ENCODE assay signal across 9 cellular contexts in the genomic region with DNA sequence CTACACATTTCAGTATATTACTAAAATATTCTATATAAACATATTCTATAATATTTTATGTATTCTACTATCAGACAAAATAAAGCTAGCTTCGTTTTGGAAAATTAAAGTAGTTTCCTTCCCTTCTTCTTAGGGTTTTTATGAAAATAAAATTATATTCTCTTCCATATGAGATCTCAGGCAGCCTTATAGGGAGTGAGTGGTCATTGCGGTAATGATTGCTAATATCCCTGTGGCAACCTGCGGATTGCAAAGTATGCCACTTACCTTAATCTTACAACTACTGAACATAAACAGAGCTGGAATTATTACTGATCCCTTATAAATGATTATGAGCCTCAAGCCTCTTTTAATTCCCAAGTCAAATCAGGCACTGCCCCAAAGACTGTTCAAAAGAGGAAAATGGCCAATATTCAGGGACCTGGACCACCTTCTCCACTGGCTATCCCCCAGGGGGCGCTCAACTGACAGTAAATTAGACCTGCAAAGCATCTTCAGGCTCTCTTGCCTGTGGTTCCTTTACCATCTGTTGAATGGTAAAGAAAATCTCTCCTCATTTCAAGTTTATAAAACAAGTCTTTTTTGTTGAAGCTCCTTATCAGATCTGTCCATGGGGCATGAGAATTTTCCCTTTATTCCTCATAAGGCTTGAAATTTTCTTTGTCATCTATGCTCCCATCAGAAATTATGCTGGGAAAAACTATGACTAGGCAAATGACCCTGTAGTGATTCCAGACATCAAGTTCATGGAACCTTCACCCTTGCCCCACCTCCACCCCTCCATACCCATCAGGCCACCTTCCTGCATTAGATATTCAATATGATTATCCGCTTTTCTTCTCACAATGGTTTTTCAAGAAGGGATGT.
DNase-seq lines count a peak whose midpoint lies in the region; ATAC-seq, FAIRE-seq and TF ChIP-seq lines count a peak whose summit lies in the region.
"Had no signal": no experiment of that assay in that cellular context is flagged by ENCODE, and none has a peak within 500 bp of the region (broad histone marks: within the 10 kb centered on the region; RNA-seq: fewer than 3 reads in every experiment).

No MANE protein-coding gene starts in this region.

- H3K4me3 ChIP-seq in parathyroid adenoma (ENCODE audit: low read depth, low read length), result no peak overlapping the region
- no peak overlapping the region for H3K4me3 ChIP-seq in upper lobe of left lung

- no peak overlapping the region for H3K27ac Mint-ChIP-seq in activated T-helper 2 cell treated with anti-CD3 and anti-CD28 coated beads, Interferon-gamma antibody, Interleukin-2, Interleukin-4, amounts not matched to agents 10 μg/mL and 5 μg/mL and 100 μg/mL, durations not matched to agents 14 hours and 24 hours and 36 hours
- H3K27ac Mint-ChIP-seq: activated naive CD4-positive, alpha-beta T cell treated with anti-CD3 and anti-CD28 coated beads, Interleukin-2, amount 50 U/mL, for 24 hours had no signal

- peak; percentile 67 for TF ChIP-seq CTCF in parathyroid adenoma (IDR thresholded peaks at IDR 0.05)
- peak; percentile 61 to 76 (median 72) for TF ChIP-seq CTCF in upper lobe of left lung (IDR thresholded peaks at IDR 0.05)

- peak; percentile 74 for DNase-seq in COLO829 (ENCODE audit: low spot score)
- DNase-seq in HTR-8/SVneo (ENCODE audit: insufficient read length, low spot score), result peak; percentile 41
- peak; percentile 72 for DNase-seq in RKO (ENCODE audit: low spot score)
- DNase-seq in activated T-helper 2 cell treated with anti-CD3 and anti-CD28 coated beads, Interferon-gamma antibody, Interleukin-2, Interleukin-4, amounts not matched to agents 10 μg/mL and 5 μg/mL and 100 μg/mL, durations not matched to agents 14 hours and 24 hours and 36 hours (ENCODE audit: low spot score), result peak; percentile 57
- peak; percentile 10 to 22 for DNase-seq in frontal cortex (ENCODE audit: low spot score in 2 of 2)
- DNase-seq in upper lobe of left lung, result peak in 1 of 2 donors; percentile 83

- H3K27ac ChIP-seq in parathyroid adenoma (no peak overlapping the region), upper lobe of left lung (no peak overlapping the region)

- peaks cover 3% of the 10 kb centered on the region for H3K4me1 ChIP-seq in parathyroid adenoma
- H3K4me1 ChIP-seq in upper lobe of left lung, result no peaks in the 10 kb centered on the region

- no peak for TF ChIP-seq EP300 in upper lobe of left lung (IDR thresholded peaks at IDR 0.05)

- no peaks in the 10 kb centered on the region for H3K36me3 ChIP-seq in parathyroid adenoma (ENCODE audit: control insufficient read depth, insufficient read depth, low read length)
- H3K36me3 ChIP-seq in upper lobe of left lung, result no peaks in the 10 kb centered on the region

- H3K9me3 ChIP-seq in parathyroid adenoma (ENCODE audit: control insufficient read depth, low read length) (no peaks in the 10 kb centered on the region), upper lobe of left lung (no peaks in the 10 kb centered on the region)

- ATAC-seq in GM21360 (IDR thresholded peaks at IDR 0.05; ENCODE audit: unreplicated experiment), result peak; percentile 87
- ATAC-seq in upper lobe of left lung (ENCODE audit: low FRiP score in 2 of 2), result peak in 1 of 2 donors; percentile 85

- intact Hi-C loops in activated T-helper 2 cell treated with anti-CD3 and anti-CD28 coated beads, Interferon-gamma antibody, Interleukin-2, Interleukin-4, amounts not matched to agents 10 μg/mL and 5 μg/mL and 100 μg/mL, durations not matched to agents 14 hours and 24 hours and 36 hours (cut with micrococcal nuclease), result loop anchor here (1.0 to 10.0 kb wide), 5 partner anchors 80 to 420 kb away; no protein-coding TSS in a partner anchor

- FAIRE-seq in HTR-8/SVneo (lab: Jason Lieb, UNC) (no peak), frontal cortex (lab: Jason Lieb, UNC) (peak; percentile 3)

- no peak overlapping the region for H3K4me3 Mint-ChIP-seq in activated T-helper 2 cell treated with anti-CD3 and anti-CD28 coated beads, Interferon-gamma antibody, Interleukin-2, Interleukin-4, amounts not matched to agents 10 μg/mL and 5 μg/mL and 100 μg/mL, durations not matched to agents 14 hours and 24 hours and 36 hours (ENCODE audit: low read depth)
- H3K4me3 Mint-ChIP-seq: activated naive CD4-positive, alpha-beta T cell treated with anti-CD3 and anti-CD28 coated beads, Interleukin-2, amount 50 U/mL, for 24 hours had no signal

- H3K27me3 ChIP-seq in parathyroid adenoma (ENCODE audit: control insufficient read depth, insufficient read depth, low read length) (no peaks in the 10 kb centered on the region), upper lobe of left lung (no peaks in the 10 kb centered on the region)

- H3K9ac ChIP-seq in parathyroid adenoma, result no peak overlapping the region

- H3K27me3 Mint-ChIP-seq in activated T-helper 2 cell treated with anti-CD3 and anti-CD28 coated beads, Interferon-gamma antibody, Interleukin-2, Interleukin-4, amounts not matched to agents 10 μg/mL and 5 μg/mL and 100 μg/mL, durations not matched to agents 14 hours and 24 hours and 36 hours (ENCODE audit: low read depth), result peaks cover 4% of the 10 kb centered on the region
- H3K27me3 Mint-ChIP-seq: activated naive CD4-positive, alpha-beta T cell treated with anti-CD3 and anti-CD28 coated beads, Interleukin-2, amount 50 U/mL, for 24 hours had no signal

- H3K79me2 ChIP-seq in parathyroid adenoma, result no peaks in the 10 kb centered on the region

- TF ChIP-seq POLR2A in upper lobe of left lung (IDR thresholded peaks at IDR 0.05), result no peak

- no peaks in the 10 kb centered on the region for H3K36me3 Mint-ChIP-seq in activated T-helper 2 cell treated with anti-CD3 and anti-CD28 coated beads, Interferon-gamma antibody, Interleukin-2, Interleukin-4, amounts not matched to agents 10 μg/mL and 5 μg/mL and 100 μg/mL, durations not matched to agents 14 hours and 24 hours and 36 hours (ENCODE audit: low read depth)
- H3K36me3 Mint-ChIP-seq: activated naive CD4-positive, alpha-beta T cell treated with anti-CD3 and anti-CD28 coated beads, Interleukin-2, amount 50 U/mL, for 24 hours had no signal

- no peak overlapping the region for H2AFZ ChIP-seq in parathyroid adenoma

- WGBS in upper lobe of left lung, 2 donors, result 59 to 64% methylated on average over 5 of the region's 5 CpGs

- no peaks in the 10 kb centered on the region for H3K4me1 Mint-ChIP-seq in activated T-helper 2 cell treated with anti-CD3 and anti-CD28 coated beads, Interferon-gamma antibody, Interleukin-2, Interleukin-4, amounts not matched to agents 10 μg/mL and 5 μg/mL and 100 μg/mL, durations not matched to agents 14 hours and 24 hours and 36 hours (ENCODE audit: low read depth)
- H3K4me1 Mint-ChIP-seq: activated naive CD4-positive, alpha-beta T cell treated with anti-CD3 and anti-CD28 coated beads, Interleukin-2, amount 50 U/mL, for 24 hours had no signal

- no peaks in the 10 kb centered on the region for H3K9me3 Mint-ChIP-seq in activated T-helper 2 cell treated with anti-CD3 and anti-CD28 coated beads, Interferon-gamma antibody, Interleukin-2, Interleukin-4, amounts not matched to agents 10 μg/mL and 5 μg/mL and 100 μg/mL, durations not matched to agents 14 hours and 24 hours and 36 hours
- H3K9me3 Mint-ChIP-seq: activated naive CD4-positive, alpha-beta T cell treated with anti-CD3 and anti-CD28 coated beads, Interleukin-2, amount 50 U/mL, for 24 hours had no signal

- no peak overlapping the region for H3K4me2 ChIP-seq in parathyroid adenoma (ENCODE audit: low read length)
